34 cellular contexts compared by ENCODE assay signal in genomic region chr1:19862944-19863343, GRCh38. TPM values are rescaled to one million over a fixed set of nuclear protein-coding genes. Genes with fewer than 3 reads are reported as not detected.
"Had no signal": no experiment of that assay in that cellular context is flagged by ENCODE, and none has a peak within 500 bp of the region (broad histone marks: within the 10 kb centered on the region; RNA-seq: fewer than 3 reads in every experiment).

No MANE protein-coding gene starts in this region.

- H3K4me3 ChIP-seq: cardiac muscle cell, MG63, SJCRH30 had no signal

- FAIRE-seq: TTC549 had no signal

- H3K27ac ChIP-seq: cardiac muscle cell, SJCRH30 had no signal

- H3K27ac Mint-ChIP-seq: activated CD4-positive, alpha-beta T cell treated with anti-CD3 and anti-CD28 coated beads for 36 hours; activated CD4-positive, alpha-beta T cell treated with anti-CD3 and anti-CD28 coated beads, Interleukin-2, amount 10 ng/mL, durations not matched to agents 7 days and 5 days; activated naive CD4-positive, alpha-beta T cell treated with anti-CD3 and anti-CD28 coated beads for 36 hours; activated naive CD8-positive, alpha-beta T cell treated with anti-CD3 and anti-CD28 coated beads for 36 hours; activated T-helper 1 cell treated with anti-CD3 and anti-CD28 coated beads, Interleukin-12 subunit alpha, Interleukin-12 subunit beta, Interleukin-2, Interleukin-4 antibody, amounts not matched to agents 30 ng/mL and 10 ng/mL and 1 ng/mL, durations not matched to agents 14 hours and 24 hours and 36 hours; T-helper 1 cell treated with Interleukin-12 subunit alpha and Interleukin-12 subunit beta and Interleukin-4 antibody, amounts not matched to agents 30 μg/mL and 1 μg/mL, for 36 hours; T-helper 2 cell treated with Interferon-gamma antibody and Interleukin-4, amounts not matched to agents 5 μg/mL and 100 μg/mL, for 36 hours had no signal

- H3K4me2 ChIP-seq: SK-N-SH had no signal

- DNase-seq: activated CD4-positive, alpha-beta T cell treated with anti-CD3 and anti-CD28 coated beads for 36 hours; activated CD4-positive, alpha-beta T cell treated with anti-CD3 and anti-CD28 coated beads, Interleukin-2, amount 10 ng/mL, durations not matched to agents 7 days and 5 days; activated CD4-positive, alpha-beta T cell treated with anti-CD3 and anti-CD28 coated beads, Interleukin-2, amount 50 U/mL, for 48 hours; activated CD8-positive, alpha-beta memory T cell treated with anti-CD3 and anti-CD28 coated beads, Interleukin-2, amount 50 U/mL, for 4 hours; activated gamma-delta T cell treated with Interleukin-2 at 50 U/mL for 16 hours; activated naive CD4-positive, alpha-beta T cell treated with anti-CD3 and anti-CD28 coated beads for 36 hours; activated naive CD8-positive, alpha-beta T cell treated with anti-CD3 and anti-CD28 coated beads for 36 hours; activated T-cell treated with anti-CD3 and anti-CD28 coated beads for 4 hours; activated T-cell treated with anti-CD3 and anti-CD28 coated beads, Interleukin-2, amount 50 U/mL, for 4 hours; amniotic stem cell; aorta; brain microvascular endothelial cell; Karpas-422; KBM-7; MG63; MV-4-11; NCI-H1092; NCI-H1436 treated with DMSO at 0.1 percent for 48 hours; NCI-H1694 treated with DMSO at 0.1 percent for 48 hours; NCI-H2029; NCI-H510A; NCI-H526; NCI-H748 treated with DMSO at 0.1 percent for 48 hours; NK-92 treated with Interleukin-12 subunit alpha and Interleukin-12 subunit beta, amount 100 ng/mL, for 24 hours; SHP77; SJCRH30; SK-N-SH had no signal

- H3K36me3 ChIP-seq: brain microvascular endothelial cell, cardiac muscle cell, MG63, SJCRH30 had no signal

- H3K27me3 ChIP-seq: brain microvascular endothelial cell, MG63, SJCRH30 had no signal

- H3K4me1 Mint-ChIP-seq: activated CD4-positive, alpha-beta T cell treated with anti-CD3 and anti-CD28 coated beads for 36 hours; activated CD4-positive, alpha-beta T cell treated with anti-CD3 and anti-CD28 coated beads, Interleukin-2, amount 10 ng/mL, durations not matched to agents 7 days and 5 days; activated naive CD8-positive, alpha-beta T cell treated with anti-CD3 and anti-CD28 coated beads for 36 hours; central memory CD8-positive, alpha-beta T cell had no signal

- ATAC-seq: activated CD4-positive, alpha-beta T cell treated with anti-CD3 and anti-CD28 coated beads for 36 hours; activated CD4-positive, CD25-positive, alpha-beta regulatory T cell treated with anti-CD3 and anti-CD28 coated beads, Interleukin-2, amount 50 U/mL, for 24 hours; activated T-cell treated with anti-CD3 and anti-CD28 coated beads, Interleukin-2, amount 50 U/mL, for 4 hours had no signal

- H3K9me2 ChIP-seq: SK-N-SH had no signal

- H3K4me3 Mint-ChIP-seq: activated CD4-positive, alpha-beta T cell treated with anti-CD3 and anti-CD28 coated beads for 36 hours; activated CD4-positive, alpha-beta T cell treated with anti-CD3 and anti-CD28 coated beads, Interleukin-2, amount 10 ng/mL, durations not matched to agents 7 days and 5 days; activated naive CD4-positive, alpha-beta T cell treated with anti-CD3 and anti-CD28 coated beads for 36 hours; activated naive CD8-positive, alpha-beta T cell treated with anti-CD3 and anti-CD28 coated beads for 36 hours; activated T-cell treated with anti-CD3 and anti-CD28 coated beads, Interleukin-2, amount 50 U/mL, for 4 hours; activated T-helper 1 cell treated with anti-CD3 and anti-CD28 coated beads, Interleukin-12 subunit alpha, Interleukin-12 subunit beta, Interleukin-2, Interleukin-4 antibody, amounts not matched to agents 30 ng/mL and 10 ng/mL and 1 ng/mL, durations not matched to agents 14 hours and 24 hours and 36 hours; central memory CD8-positive, alpha-beta T cell; T-helper 1 cell treated with Interleukin-12 subunit alpha and Interleukin-12 subunit beta and Interleukin-4 antibody, amounts not matched to agents 30 μg/mL and 1 μg/mL, for 36 hours; T-helper 2 cell treated with Interferon-gamma antibody and Interleukin-4, amounts not matched to agents 5 μg/mL and 100 μg/mL, for 36 hours had no signal

- H3K9me3 ChIP-seq: SK-N-SH had no signal

- H3K36me3 Mint-ChIP-seq: activated naive CD8-positive, alpha-beta T cell treated with anti-CD3 and anti-CD28 coated beads for 36 hours had no signal

- H3K9ac ChIP-seq: SK-N-SH had no signal

RNA-seq across cellular contexts. Expression of gene RNF186, which starts 47.9 kb away (rescaled TPM):
- total RNA-seq: activated CD4-positive, alpha-beta T cell treated with anti-CD3 and anti-CD28 coated beads for 36 hours; activated CD4-positive, alpha-beta T cell treated with anti-CD3 and anti-CD28 coated beads, Interleukin-2, amount 10 ng/mL, durations not matched to agents 7 days and 5 days; activated naive CD4-positive, alpha-beta T cell treated with anti-CD3 and anti-CD28 coated beads for 36 hours; activated naive CD8-positive, alpha-beta T cell treated with anti-CD3 and anti-CD28 coated beads for 36 hours; activated T-cell treated with anti-CD3 and anti-CD28 coated beads, Interleukin-2, amount 50 U/mL, for 4 hours; activated T-helper 1 cell treated with anti-CD3 and anti-CD28 coated beads, Interleukin-12 subunit alpha, Interleukin-12 subunit beta, Interleukin-2, Interleukin-4 antibody, amounts not matched to agents 30 ng/mL and 10 ng/mL and 1 ng/mL, durations not matched to agents 14 hours and 24 hours and 36 hours; aorta; cardiac muscle cell had no signal
- polyA plus RNA-seq: cardiac muscle cell, SK-N-SH had no signal
